ENCODE assay signal across 8 cellular contexts in the genomic region with DNA sequence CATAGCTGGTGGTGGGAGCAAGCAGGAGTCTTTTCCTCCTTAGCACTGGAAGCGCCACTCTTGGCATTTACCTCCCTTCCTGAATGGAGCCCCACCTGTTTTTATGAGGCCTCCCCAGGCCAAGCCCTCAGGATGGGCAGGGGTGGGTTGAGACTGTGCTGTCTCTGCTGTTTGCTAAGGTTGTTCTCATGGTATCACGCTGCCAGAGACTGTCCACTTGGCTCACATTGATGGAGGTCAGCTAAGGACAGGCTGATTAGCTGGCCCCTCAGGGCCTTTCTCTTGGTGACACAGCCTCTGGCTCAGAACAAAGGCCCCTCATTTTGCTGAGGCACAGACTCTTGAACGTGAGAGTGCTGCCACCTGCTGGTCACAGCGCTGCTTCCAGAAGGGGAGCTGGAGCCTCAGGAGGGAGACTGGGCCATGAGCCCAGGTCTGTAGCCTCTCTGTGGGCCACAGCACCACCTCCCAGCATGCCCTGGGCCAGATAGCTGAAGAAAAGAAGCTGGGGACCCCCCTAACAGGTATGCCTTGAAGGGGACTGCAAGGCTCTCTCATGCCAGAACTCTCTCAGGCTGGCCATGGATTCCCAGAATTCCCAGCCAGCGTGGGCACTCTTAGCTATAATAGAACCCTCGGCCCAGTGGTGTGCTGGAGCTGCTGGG.
DNase-seq lines count a peak whose midpoint lies in the region; ATAC-seq and TF ChIP-seq lines count a peak whose summit lies in the region.

No MANE protein-coding gene starts in this region.

- peak overlapping the region; percentile 32 for H3K9ac ChIP-seq in Karpas-422 (ENCODE audit: low read length)

- H3K9me3 ChIP-seq in Karpas-422 (ENCODE audit: low read length) (no peaks in the 10 kb centered on the region), neutrophil (no peaks in the 10 kb centered on the region), suprapubic skin (no peaks in the 10 kb centered on the region)

- ATAC-seq in GM21786 (IDR thresholded peaks at IDR 0.05; ENCODE audit: unreplicated experiment), result peak; percentile 76

- no peak overlapping the region for H3K4me2 ChIP-seq in Karpas-422 (ENCODE audit: low read depth, low read length, poor library complexity, severe bottlenecking)

- no peak overlapping the region for H3K4me3 Mint-ChIP-seq in activated T-helper 1 cell treated with anti-CD3 and anti-CD28 coated beads, Interleukin-12 subunit alpha, Interleukin-12 subunit beta, Interleukin-2, Interleukin-4 antibody, amounts not matched to agents 30 ng/mL and 10 ng/mL and 1 ng/mL, durations not matched to agents 14 hours and 24 hours and 36 hours

- H3K27ac ChIP-seq in Karpas-422 (ENCODE audit: low read length) (no peak overlapping the region), neutrophil (no peak overlapping the region), suprapubic skin (no peak overlapping the region)

- H3K4me3 ChIP-seq in Karpas-422 (ENCODE audit: low read length) (no peak overlapping the region), foreskin fibroblast (ENCODE audit: low read depth in 1 of 2, low read length in 2 of 2) (no peak overlapping the region), neutrophil (ENCODE audit: low read depth in 1 of 2, low read length in 1 of 2) (no peak overlapping the region), suprapubic skin (no peak overlapping the region)

- no peak overlapping the region for H3K27ac Mint-ChIP-seq in activated T-helper 1 cell treated with anti-CD3 and anti-CD28 coated beads, Interleukin-12 subunit alpha, Interleukin-12 subunit beta, Interleukin-2, Interleukin-4 antibody, amounts not matched to agents 30 ng/mL and 10 ng/mL and 1 ng/mL, durations not matched to agents 14 hours and 24 hours and 36 hours

- peak overlapping the region; percentile 40; the same call in 1 of the 2 replicates for H2AFZ ChIP-seq in Karpas-422 (ENCODE audit: low read length)

- TF ChIP-seq CTCF in foreskin fibroblast (IDR thresholded peaks at IDR 0.05; ENCODE audit: low read depth, low read length), result peak; percentile 86
- TF ChIP-seq CTCF in neutrophil (IDR thresholded peaks at IDR 0.05), result peak; percentile 81
- TF ChIP-seq CTCF in suprapubic skin (IDR thresholded peaks at IDR 0.05), result peak; percentile 70 to 83

- H3K9me3 Mint-ChIP-seq in activated T-helper 1 cell treated with anti-CD3 and anti-CD28 coated beads, Interleukin-12 subunit alpha, Interleukin-12 subunit beta, Interleukin-2, Interleukin-4 antibody, amounts not matched to agents 30 ng/mL and 10 ng/mL and 1 ng/mL, durations not matched to agents 14 hours and 24 hours and 36 hours, result no peaks in the 10 kb centered on the region

- H3K4me1 ChIP-seq in Karpas-422 (ENCODE audit: low read length), result peaks cover 51% of the 10 kb centered on the region
- H3K4me1 ChIP-seq in neutrophil (ENCODE audit: control insufficient read depth in 1 of 2, insufficient read depth in 1 of 2, low read depth in 1 of 2, low read length in 1 of 2), result peaks cover 9 to 11% of the 10 kb centered on the region in 2 experiments
- peaks cover 18% of the 10 kb centered on the region for H3K4me1 ChIP-seq in suprapubic skin

- no peaks in the 10 kb centered on the region for H3K9me2 ChIP-seq in Karpas-422 (replicated peaks; ENCODE audit: insufficient read depth, low read length)

- WGBS in suprapubic skin, result 62% methylated on average over 3 of the region's 6 CpGs

- TF ChIP-seq EP300 in suprapubic skin (IDR thresholded peaks at IDR 0.05), result no peak

- H3K36me3 Mint-ChIP-seq in activated T-helper 1 cell treated with anti-CD3 and anti-CD28 coated beads, Interleukin-12 subunit alpha, Interleukin-12 subunit beta, Interleukin-2, Interleukin-4 antibody, amounts not matched to agents 30 ng/mL and 10 ng/mL and 1 ng/mL, durations not matched to agents 14 hours and 24 hours and 36 hours (ENCODE audit: low read depth), result no peaks in the 10 kb centered on the region

- intact Hi-C loops in activated T-helper 1 cell treated with anti-CD3 and anti-CD28 coated beads, Interleukin-12 subunit alpha, Interleukin-12 subunit beta, Interleukin-2, Interleukin-4 antibody, amounts not matched to agents 30 ng/mL and 10 ng/mL and 1 ng/mL, durations not matched to agents 14 hours and 24 hours and 36 hours (cut with micrococcal nuclease), result loop anchor here (1.0 to 10.0 kb wide), 6 partner anchors 14 to 346 kb away; no protein-coding TSS in a partner anchor

- H3K79me2 ChIP-seq in Karpas-422 (ENCODE audit: low read length), result no peaks in the 10 kb centered on the region

- peaks cover 14% of the 10 kb centered on the region for H3K4me1 Mint-ChIP-seq in activated T-helper 1 cell treated with anti-CD3 and anti-CD28 coated beads, Interleukin-12 subunit alpha, Interleukin-12 subunit beta, Interleukin-2, Interleukin-4 antibody, amounts not matched to agents 30 ng/mL and 10 ng/mL and 1 ng/mL, durations not matched to agents 14 hours and 24 hours and 36 hours (ENCODE audit: low read depth)

- no peaks in the 10 kb centered on the region for H4K20me1 ChIP-seq in Karpas-422 (ENCODE audit: insufficient read depth, low read depth, low read length)

- TF ChIP-seq POLR2A in suprapubic skin (IDR thresholded peaks at IDR 0.05), result no peak

- peak; percentile 76 for DNase-seq in DMS79 treated with DMSO at 0.1 percent for 48 hours (lab: John Stamatoyannopoulos, UW)
- peak; percentile 97 for DNase-seq in Karpas-422
- DNase-seq in RKO (ENCODE audit: low spot score), result peak; percentile 78
- peak; percentile 72 for DNase-seq in activated T-helper 1 cell treated with anti-CD3 and anti-CD28 coated beads, Interleukin-12 subunit alpha, Interleukin-12 subunit beta, Interleukin-2, Interleukin-4 antibody, amounts not matched to agents 30 ng/mL and 10 ng/mL and 1 ng/mL, durations not matched to agents 14 hours and 24 hours and 36 hours (ENCODE audit: low spot score)
- peak; percentile 76 to 94 for DNase-seq in foreskin fibroblast
- peak; percentile 89 to 91 for DNase-seq in suprapubic skin (ENCODE audit: low spot score in 2 of 2)

- H3K27me3 ChIP-seq in Karpas-422 (ENCODE audit: low read length) (no peaks in the 10 kb centered on the region), neutrophil (no peaks in the 10 kb centered on the region), suprapubic skin (no peaks in the 10 kb centered on the region)

- peaks cover 4% of the 10 kb centered on the region for H3K27me3 Mint-ChIP-seq in activated T-helper 1 cell treated with anti-CD3 and anti-CD28 coated beads, Interleukin-12 subunit alpha, Interleukin-12 subunit beta, Interleukin-2, Interleukin-4 antibody, amounts not matched to agents 30 ng/mL and 10 ng/mL and 1 ng/mL, durations not matched to agents 14 hours and 24 hours and 36 hours (ENCODE audit: insufficient read depth)

- no peaks in the 10 kb centered on the region for H3K36me3 ChIP-seq in Karpas-422 (ENCODE audit: insufficient read depth, low read length)
- H3K36me3 ChIP-seq in neutrophil, result no peaks in the 10 kb centered on the region
- H3K36me3 ChIP-seq in suprapubic skin, result no peaks in the 10 kb centered on the region
